In genomic region chr1:13809461-13810159, GRCh38 we compare ENCODE assay signal across 15 cellular contexts.
DNase-seq lines count a peak whose midpoint lies in the region; ATAC-seq and TF ChIP-seq lines count a peak whose summit lies in the region.
"Had no signal": no experiment of that assay in that cellular context is flagged by ENCODE, and none has a peak within 500 bp of the region (broad histone marks: within the 10 kb centered on the region; RNA-seq: fewer than 3 reads in every experiment).

No MANE protein-coding gene starts in this region.

- no peak for ATAC-seq in left ventricle myocardium superior
- ATAC-seq in GM21723 (IDR thresholded peaks at IDR 0.05; ENCODE audit: unreplicated experiment), result no peak

- H3K4me3 ChIP-seq in choroid plexus epithelial cell (ENCODE audit: low read depth, low read length), result no peak overlapping the region
- H3K4me3 ChIP-seq: ovary, Peyer's patch, stomach had no signal

- DNase-seq in stimulated activated naive CD4-positive, alpha-beta T cell treated with Interleukin-2 at 50 U/mL for 16 hours (lab: John Stamatoyannopoulos, UW), result peak; percentile 16
- DNase-seq in stimulated activated naive CD4-positive, alpha-beta T cell (lab: John Stamatoyannopoulos, UW), result no peak
- DNase-seq in NCI-H69 (lab: John Stamatoyannopoulos, UW), result peak; percentile 2
- no peak for DNase-seq in choroid plexus epithelial cell (ENCODE audit: low read depth)
- DNase-seq in left ventricle myocardium superior, result no peak
- no peak for DNase-seq in cerebellum (ENCODE audit: low spot score)
- no peak for DNase-seq in activated CD4-positive, CD25-positive, alpha-beta regulatory T cell (lab: John Stamatoyannopoulos, UW)
- DNase-seq: activated effector memory CD4-positive, alpha-beta T cell treated with anti-CD3 and anti-CD28 coated beads, Interleukin-2, amount 50 U/mL, for 16 hours; COR-L47; GOT3; NCI-H2081; stomach had no signal

- intact Hi-C loops in left ventricle myocardium superior (cut with micrococcal nuclease), result no loop called here

- peak; percentile 8 for TF ChIP-seq CTCF in choroid plexus epithelial cell (conservative IDR thresholded peaks at IDR 0.05; ENCODE audit: low read depth, low read length)

Comparison
In these comparisons a context has a peak if more than half of its experiments do, and no peak if none do; other contexts are left out.
1. DNase-seq: peak in stimulated activated naive CD4-positive, alpha-beta T cell treated with Interleukin-2 at 50 U/mL for 16 hours (single experiment) and NCI-H69 (single experiment); none in stimulated activated naive CD4-positive, alpha-beta T cell (0 of 6), choroid plexus epithelial cell (single experiment), left ventricle myocardium superior (single experiment), cerebellum (single experiment) and activated CD4-positive, CD25-positive, alpha-beta regulatory T cell (0 of 4).